In genomic region chr9:117418111-117418510, GRCh38 we compare ENCODE assay signal across 19 cellular contexts.
"Had no signal": no experiment of that assay in that cellular context is flagged by ENCODE, and none has a peak within 500 bp of the region (broad histone marks: within the 10 kb centered on the region; RNA-seq: fewer than 3 reads in every experiment).

No MANE protein-coding gene starts in this region.

- H3K36me3 ChIP-seq: MG63 had no signal

- DNase-seq: Karpas-422, Kasumi-1, MG63, MM.1S, MV-4-11, NCI-H1048, NCI-H1436, NCI-H1436 treated with DMSO at 0.1 percent for 48 hours, NCI-H1694, NCI-H1694 treated with DMSO at 0.1 percent for 48 hours, NCI-H1930, NCI-H2081, NCI-H2081 treated with DMSO at 0.1 percent for 48 hours, NCI-H2227 treated with DMSO at 0.1 percent for 48 hours, NCI-H226, NCI-H446, NCI-H446 treated with DMSO at 0.1 percent for 48 hours, NCI-H524 had no signal

- H3K9me3 ChIP-seq: MG63 had no signal

- H3K4me3 ChIP-seq: MG63 had no signal

- H3K27ac ChIP-seq: KMS-11 had no signal

- H3K4me2 ChIP-seq: KMS-11 had no signal
